ENCODE assay signal across 1 cellular context in genomic region chr1:51858892-51859291, GRCh38.
A peak's percentile ranks its signal among the peaks of the same experiment; 100 is the strongest.
TF ChIP-seq lines count a peak whose summit lies in the region.

No MANE protein-coding gene starts in this region.

TF ChIP-seq in K562, 482 proteins besides CTCF, POLR2A, EP300 and RAD21:
- TF ChIP-seq, protein P1, sequence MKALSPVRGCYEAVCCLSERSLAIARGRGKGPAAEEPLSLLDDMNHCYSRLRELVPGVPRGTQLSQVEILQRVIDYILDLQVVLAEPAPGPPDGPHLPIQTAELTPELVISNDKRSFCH (CRISPR knock-in tag; IDR thresholded peaks at IDR 0.05), result no peak
- TF ChIP-seq, protein P1 (tag; IDR thresholded peaks at IDR 0.05), result no peak
- TF ChIP-seq, protein P2, sequence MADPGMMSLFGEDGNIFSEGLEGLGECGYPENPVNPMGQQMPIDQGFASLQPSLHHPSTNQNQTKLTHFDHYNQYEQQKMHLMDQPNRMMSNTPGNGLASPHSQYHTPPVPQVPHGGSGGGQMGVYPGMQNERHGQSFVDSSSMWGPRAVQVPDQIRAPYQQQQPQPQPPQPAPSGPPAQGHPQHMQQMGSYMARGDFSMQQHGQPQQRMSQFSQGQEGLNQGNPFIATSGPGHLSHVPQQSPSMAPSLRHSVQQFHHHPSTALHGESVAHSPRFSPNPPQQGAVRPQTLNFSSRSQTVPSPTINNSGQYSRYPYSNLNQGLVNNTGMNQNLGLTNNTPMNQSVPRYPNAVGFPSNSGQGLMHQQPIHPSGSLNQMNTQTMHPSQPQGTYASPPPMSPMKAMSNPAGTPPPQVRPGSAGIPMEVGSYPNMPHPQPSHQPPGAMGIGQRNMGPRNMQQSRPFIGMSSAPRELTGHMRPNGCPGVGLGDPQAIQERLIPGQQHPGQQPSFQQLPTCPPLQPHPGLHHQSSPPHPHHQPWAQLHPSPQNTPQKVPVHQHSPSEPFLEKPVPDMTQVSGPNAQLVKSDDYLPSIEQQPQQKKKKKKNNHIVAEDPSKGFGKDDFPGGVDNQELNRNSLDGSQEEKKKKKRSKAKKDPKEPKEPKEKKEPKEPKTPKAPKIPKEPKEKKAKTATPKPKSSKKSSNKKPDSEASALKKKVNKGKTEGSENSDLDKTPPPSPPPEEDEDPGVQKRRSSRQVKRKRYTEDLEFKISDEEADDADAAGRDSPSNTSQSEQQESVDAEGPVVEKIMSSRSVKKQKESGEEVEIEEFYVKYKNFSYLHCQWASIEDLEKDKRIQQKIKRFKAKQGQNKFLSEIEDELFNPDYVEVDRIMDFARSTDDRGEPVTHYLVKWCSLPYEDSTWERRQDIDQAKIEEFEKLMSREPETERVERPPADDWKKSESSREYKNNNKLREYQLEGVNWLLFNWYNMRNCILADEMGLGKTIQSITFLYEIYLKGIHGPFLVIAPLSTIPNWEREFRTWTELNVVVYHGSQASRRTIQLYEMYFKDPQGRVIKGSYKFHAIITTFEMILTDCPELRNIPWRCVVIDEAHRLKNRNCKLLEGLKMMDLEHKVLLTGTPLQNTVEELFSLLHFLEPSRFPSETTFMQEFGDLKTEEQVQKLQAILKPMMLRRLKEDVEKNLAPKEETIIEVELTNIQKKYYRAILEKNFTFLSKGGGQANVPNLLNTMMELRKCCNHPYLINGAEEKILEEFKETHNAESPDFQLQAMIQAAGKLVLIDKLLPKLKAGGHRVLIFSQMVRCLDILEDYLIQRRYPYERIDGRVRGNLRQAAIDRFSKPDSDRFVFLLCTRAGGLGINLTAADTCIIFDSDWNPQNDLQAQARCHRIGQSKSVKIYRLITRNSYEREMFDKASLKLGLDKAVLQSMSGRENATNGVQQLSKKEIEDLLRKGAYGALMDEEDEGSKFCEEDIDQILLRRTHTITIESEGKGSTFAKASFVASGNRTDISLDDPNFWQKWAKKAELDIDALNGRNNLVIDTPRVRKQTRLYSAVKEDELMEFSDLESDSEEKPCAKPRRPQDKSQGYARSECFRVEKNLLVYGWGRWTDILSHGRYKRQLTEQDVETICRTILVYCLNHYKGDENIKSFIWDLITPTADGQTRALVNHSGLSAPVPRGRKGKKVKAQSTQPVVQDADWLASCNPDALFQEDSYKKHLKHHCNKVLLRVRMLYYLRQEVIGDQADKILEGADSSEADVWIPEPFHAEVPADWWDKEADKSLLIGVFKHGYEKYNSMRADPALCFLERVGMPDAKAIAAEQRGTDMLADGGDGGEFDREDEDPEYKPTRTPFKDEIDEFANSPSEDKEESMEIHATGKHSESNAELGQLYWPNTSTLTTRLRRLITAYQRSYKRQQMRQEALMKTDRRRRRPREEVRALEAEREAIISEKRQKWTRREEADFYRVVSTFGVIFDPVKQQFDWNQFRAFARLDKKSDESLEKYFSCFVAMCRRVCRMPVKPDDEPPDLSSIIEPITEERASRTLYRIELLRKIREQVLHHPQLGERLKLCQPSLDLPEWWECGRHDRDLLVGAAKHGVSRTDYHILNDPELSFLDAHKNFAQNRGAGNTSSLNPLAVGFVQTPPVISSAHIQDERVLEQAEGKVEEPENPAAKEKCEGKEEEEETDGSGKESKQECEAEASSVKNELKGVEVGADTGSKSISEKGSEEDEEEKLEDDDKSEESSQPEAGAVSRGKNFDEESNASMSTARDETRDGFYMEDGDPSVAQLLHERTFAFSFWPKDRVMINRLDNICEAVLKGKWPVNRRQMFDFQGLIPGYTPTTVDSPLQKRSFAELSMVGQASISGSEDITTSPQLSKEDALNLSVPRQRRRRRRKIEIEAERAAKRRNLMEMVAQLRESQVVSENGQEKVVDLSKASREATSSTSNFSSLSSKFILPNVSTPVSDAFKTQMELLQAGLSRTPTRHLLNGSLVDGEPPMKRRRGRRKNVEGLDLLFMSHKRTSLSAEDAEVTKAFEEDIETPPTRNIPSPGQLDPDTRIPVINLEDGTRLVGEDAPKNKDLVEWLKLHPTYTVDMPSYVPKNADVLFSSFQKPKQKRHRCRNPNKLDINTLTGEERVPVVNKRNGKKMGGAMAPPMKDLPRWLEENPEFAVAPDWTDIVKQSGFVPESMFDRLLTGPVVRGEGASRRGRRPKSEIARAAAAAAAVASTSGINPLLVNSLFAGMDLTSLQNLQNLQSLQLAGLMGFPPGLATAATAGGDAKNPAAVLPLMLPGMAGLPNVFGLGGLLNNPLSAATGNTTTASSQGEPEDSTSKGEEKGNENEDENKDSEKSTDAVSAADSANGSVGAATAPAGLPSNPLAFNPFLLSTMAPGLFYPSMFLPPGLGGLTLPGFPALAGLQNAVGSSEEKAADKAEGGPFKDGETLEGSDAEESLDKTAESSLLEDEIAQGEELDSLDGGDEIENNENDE (IDR thresholded peaks at IDR 0.05; ENCODE audit: low read depth, low read length), result peak; percentile 87
TF ChIP-seq in K562: peak in this region for 1.
